Comparison of ENCODE assay signal across 15 cellular contexts in the genomic region with DNA sequence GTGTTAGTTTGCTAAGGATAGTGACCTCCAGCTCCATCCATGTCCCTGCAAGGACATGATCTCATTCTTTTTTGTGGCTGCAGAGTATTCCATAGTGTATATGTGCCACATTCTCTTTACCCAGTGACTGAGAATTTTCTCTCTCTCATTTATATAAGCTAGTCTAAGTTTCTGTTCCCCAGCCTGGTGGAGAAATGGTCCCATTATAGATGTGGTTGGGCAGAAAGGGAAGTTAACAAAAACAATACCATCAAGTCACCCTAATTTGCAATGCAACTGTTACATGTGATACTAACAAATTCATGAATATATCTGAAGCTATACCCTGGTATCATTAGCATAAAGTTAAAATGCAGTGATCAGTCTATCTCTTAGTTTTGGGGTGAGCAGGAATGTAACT. TPM values are rescaled to one million over a fixed set of nuclear protein-coding genes. Genes with fewer than 3 reads are reported as not detected.
"Had no signal": no experiment of that assay in that cellular context is flagged by ENCODE, and none has a peak within 500 bp of the region (broad histone marks: within the 10 kb centered on the region; RNA-seq: fewer than 3 reads in every experiment).

No MANE protein-coding gene starts in this region.

- H3K27me3 ChIP-seq: heart left ventricle, pancreas had no signal

- H3K27ac ChIP-seq: heart left ventricle, pancreas had no signal

- H3K36me3 ChIP-seq: heart left ventricle, pancreas had no signal

- ATAC-seq: esophagus mucosa, heart left ventricle, pancreas, right cardiac atrium had no signal

- FAIRE-seq: endometrium, frontal cortex, pancreas, small intestine had no signal

- DNase-seq: effector memory CD4-positive, alpha-beta T cell; heart left ventricle; hippocampal formation; naive B cell; occipital lobe; pancreas; right cardiac atrium; small intestine; stimulated activated CD4-positive, alpha-beta T cell treated with anti-CD3 and anti-CD28 coated beads, Interleukin-12 subunit alpha, Interleukin-12 subunit beta, amount 100 ng/mL, for 4 hours; stimulated activated naive CD4-positive, alpha-beta T cell; trophoblast cell had no signal

- H3K9me3 ChIP-seq: heart left ventricle, pancreas had no signal

- H3K4me1 ChIP-seq: heart left ventricle, pancreas had no signal

- H3K4me3 ChIP-seq: heart left ventricle, pancreas had no signal

RNA-seq across cellular contexts. Expression of a gene that starts 54.0 kb away (rescaled TPM):
- total RNA-seq: liver had no signal
